In the genomic region with DNA sequence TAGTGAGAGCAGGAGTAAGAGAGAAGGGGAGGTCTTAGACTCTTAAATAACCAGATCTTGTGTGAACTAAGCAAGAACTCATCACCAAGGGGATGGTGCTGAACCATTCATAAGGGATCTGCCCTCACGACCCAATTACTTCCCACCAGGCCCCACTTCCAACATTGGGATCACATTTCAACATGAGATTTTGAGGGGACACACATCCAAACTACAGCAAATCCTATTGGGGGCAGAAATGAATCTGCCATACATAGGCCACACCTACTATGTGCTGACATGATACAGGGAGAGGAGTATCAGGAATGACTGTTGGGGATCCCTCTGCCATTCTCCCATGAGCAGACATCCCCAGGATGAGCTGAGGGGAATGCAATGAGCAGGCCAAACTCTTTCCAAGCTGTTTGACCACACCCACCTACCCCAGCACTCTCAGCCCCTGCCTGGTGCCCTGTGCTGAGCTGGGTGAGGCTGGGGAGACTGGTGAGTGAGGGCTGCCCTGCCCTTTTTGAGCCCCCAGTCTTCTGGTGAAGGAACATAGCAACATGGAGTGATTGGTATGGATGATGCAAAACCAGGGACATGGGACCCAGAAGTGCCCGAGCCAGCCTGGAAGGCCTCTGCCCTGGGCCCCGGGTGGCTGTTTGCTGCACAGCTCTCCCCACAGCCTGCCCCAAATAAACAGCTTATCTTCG, we compare ENCODE assay signal across 1 cellular context.
TF ChIP-seq lines count a peak whose summit lies in the region.

No MANE protein-coding gene starts in this region.

TF ChIP-seq in HepG2, 621 proteins besides CTCF, POLR2A, EP300 and RAD21 (continues in another document):
- TF ChIP-seq, protein P1, sequence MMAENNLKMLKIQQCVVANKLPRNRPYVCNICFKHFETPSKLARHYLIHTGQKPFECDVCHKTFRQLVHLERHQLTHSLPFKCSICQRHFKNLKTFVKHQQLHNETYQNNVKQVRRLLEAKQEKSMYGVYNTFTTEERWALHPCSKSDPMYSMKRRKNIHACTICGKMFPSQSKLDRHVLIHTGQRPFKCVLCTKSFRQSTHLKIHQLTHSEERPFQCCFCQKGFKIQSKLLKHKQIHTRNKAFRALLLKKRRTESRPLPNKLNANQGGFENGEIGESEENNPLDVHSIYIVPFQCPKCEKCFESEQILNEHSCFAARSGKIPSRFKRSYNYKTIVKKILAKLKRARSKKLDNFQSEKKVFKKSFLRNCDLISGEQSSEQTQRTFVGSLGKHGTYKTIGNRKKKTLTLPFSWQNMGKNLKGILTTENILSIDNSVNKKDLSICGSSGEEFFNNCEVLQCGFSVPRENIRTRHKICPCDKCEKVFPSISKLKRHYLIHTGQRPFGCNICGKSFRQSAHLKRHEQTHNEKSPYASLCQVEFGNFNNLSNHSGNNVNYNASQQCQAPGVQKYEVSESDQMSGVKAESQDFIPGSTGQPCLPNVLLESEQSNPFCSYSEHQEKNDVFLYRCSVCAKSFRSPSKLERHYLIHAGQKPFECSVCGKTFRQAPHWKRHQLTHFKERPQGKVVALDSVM (CRISPR knock-in tag; IDR thresholded peaks at IDR 0.05): no peak
- TF ChIP-seq ZNF430 (CRISPR knock-in tag; IDR thresholded peaks at IDR 0.05) (no peak), ZNF672 (CRISPR knock-in tag; IDR thresholded peaks at IDR 0.05) (no peak), MYC (CRISPR knock-in tag; IDR thresholded peaks at IDR 0.05; ENCODE audit: borderline replicate concordance) (no peak), LCORL (IDR thresholded peaks at IDR 0.05) (no peak), LCORL (CRISPR knock-in tag; IDR thresholded peaks at IDR 0.05) (no peak), SRSF4 (IDR thresholded peaks at IDR 0.05; ENCODE audit: low read depth, low read length, poor library complexity, severe bottlenecking) (no peak), ZNF431 (CRISPR knock-in tag; IDR thresholded peaks at IDR 0.05; ENCODE audit: borderline replicate concordance, low read depth) (no peak), PHF21A (CRISPR knock-in tag; IDR thresholded peaks at IDR 0.05) (no peak), SUZ12 (IDR thresholded peaks at IDR 0.05; ENCODE audit: low read depth, low read length) (no peak), AGO1 (IDR thresholded peaks at IDR 0.05; ENCODE audit: low read depth, low read length, poor library complexity, severe bottlenecking) (peak; percentile 30), JUNB (CRISPR knock-in tag; IDR thresholded peaks at IDR 0.05; ENCODE audit: borderline replicate concordance) (no peak), ZNF546 (CRISPR knock-in tag; conservative IDR thresholded peaks at IDR 0.05) (no peak), ZNF335 (CRISPR knock-in tag; IDR thresholded peaks at IDR 0.05) (no peak), ATAD3A (CRISPR knock-in tag; IDR thresholded peaks at IDR 0.05) (no peak), RELA (CRISPR knock-in tag; IDR thresholded peaks at IDR 0.05) (no peak), ZKSCAN1 (IDR thresholded peaks at IDR 0.05; ENCODE audit: low read length) (peak; percentile 38; the same call in 1 of the 2 replicates), SMAD9 (CRISPR knock-in tag; IDR thresholded peaks at IDR 0.05) (no peak), HOXA3 (CRISPR knock-in tag; IDR thresholded peaks at IDR 0.05) (no peak), FOSL2 (CRISPR knock-in tag; IDR thresholded peaks at IDR 0.05) (no peak), SRSF9 (IDR thresholded peaks at IDR 0.05; ENCODE audit: borderline replicate concordance, insufficient read depth, low read depth, low read length, poor library complexity, severe bottlenecking) (no peak), KLF13 (CRISPR knock-in tag; IDR thresholded peaks at IDR 0.05) (no peak), SALL1 (CRISPR knock-in tag; IDR thresholded peaks at IDR 0.05) (0 out of 2 replicates have a peak, but pooled peaks have one; percentile 26), ZNF577 (CRISPR knock-in tag; IDR thresholded peaks at IDR 0.05; ENCODE audit: borderline replicate concordance, low read depth) (no peak), FOXM1 (CRISPR knock-in tag; IDR thresholded peaks at IDR 0.05) (no peak), KMT2B (CRISPR knock-in tag; IDR thresholded peaks at IDR 0.05) (no peak), SRF (IDR thresholded peaks at IDR 0.05; ENCODE audit: low read depth, low read length) (no peak), NCOA1 (CRISPR knock-in tag; IDR thresholded peaks at IDR 0.05) (no peak), SP140L (CRISPR knock-in tag; IDR thresholded peaks at IDR 0.05; ENCODE audit: borderline replicate concordance) (no peak), ZNF761 (CRISPR knock-in tag; conservative IDR thresholded peaks at IDR 0.05) (no peak), ZNF549 (CRISPR knock-in tag; IDR thresholded peaks at IDR 0.05) (no peak), MBD4 (IDR thresholded peaks at IDR 0.05; ENCODE audit: borderline replicate concordance, low read length) (0 out of 2 replicates have a peak, but pooled peaks have one; percentile 41)
- TF ChIP-seq, protein P2, sequence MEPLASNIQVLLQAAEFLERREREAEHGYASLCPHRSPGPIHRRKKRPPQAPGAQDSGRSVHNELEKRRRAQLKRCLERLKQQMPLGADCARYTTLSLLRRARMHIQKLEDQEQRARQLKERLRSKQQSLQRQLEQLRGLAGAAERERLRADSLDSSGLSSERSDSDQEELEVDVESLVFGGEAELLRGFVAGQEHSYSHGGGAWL (CRISPR knock-in tag; IDR thresholded peaks at IDR 0.05): no peak
- TF ChIP-seq, protein P3, sequence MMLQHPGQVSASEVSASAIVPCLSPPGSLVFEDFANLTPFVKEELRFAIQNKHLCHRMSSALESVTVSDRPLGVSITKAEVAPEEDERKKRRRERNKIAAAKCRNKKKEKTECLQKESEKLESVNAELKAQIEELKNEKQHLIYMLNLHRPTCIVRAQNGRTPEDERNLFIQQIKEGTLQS (CRISPR knock-in tag; IDR thresholded peaks at IDR 0.05): no peak
- TF ChIP-seq, protein P4, sequence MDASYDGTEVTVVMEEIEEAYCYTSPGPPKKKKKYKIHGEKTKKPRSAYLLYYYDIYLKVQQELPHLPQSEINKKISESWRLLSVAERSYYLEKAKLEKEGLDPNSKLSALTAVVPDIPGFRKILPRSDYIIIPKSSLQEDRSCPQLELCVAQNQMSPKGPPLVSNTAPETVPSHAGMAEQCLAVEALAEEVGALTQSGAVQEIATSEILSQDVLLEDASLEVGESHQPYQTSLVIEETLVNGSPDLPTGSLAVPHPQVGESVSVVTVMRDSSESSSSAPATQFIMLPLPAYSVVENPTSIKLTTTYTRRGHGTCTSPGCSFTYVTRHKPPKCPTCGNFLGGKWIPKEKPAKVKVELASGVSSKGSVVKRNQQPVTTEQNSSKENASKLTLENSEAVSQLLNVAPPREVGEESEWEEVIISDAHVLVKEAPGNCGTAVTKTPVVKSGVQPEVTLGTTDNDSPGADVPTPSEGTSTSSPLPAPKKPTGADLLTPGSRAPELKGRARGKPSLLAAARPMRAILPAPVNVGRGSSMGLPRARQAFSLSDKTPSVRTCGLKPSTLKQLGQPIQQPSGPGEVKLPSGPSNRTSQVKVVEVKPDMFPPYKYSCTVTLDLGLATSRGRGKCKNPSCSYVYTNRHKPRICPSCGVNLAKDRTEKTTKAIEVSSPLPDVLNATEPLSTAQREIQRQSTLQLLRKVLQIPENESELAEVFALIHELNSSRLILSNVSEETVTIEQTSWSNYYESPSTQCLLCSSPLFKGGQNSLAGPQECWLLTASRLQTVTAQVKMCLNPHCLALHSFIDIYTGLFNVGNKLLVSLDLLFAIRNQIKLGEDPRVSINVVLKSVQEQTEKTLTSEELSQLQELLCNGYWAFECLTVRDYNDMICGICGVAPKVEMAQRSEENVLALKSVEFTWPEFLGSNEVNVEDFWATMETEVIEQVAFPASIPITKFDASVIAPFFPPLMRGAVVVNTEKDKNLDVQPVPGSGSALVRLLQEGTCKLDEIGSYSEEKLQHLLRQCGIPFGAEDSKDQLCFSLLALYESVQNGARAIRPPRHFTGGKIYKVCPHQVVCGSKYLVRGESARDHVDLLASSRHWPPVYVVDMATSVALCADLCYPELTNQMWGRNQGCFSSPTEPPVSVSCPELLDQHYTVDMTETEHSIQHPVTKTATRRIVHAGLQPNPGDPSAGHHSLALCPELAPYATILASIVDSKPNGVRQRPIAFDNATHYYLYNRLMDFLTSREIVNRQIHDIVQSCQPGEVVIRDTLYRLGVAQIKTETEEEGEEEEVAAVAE (CRISPR knock-in tag; IDR thresholded peaks at IDR 0.05; ENCODE audit: borderline replicate concordance): no peak
- TF ChIP-seq, protein P5, sequence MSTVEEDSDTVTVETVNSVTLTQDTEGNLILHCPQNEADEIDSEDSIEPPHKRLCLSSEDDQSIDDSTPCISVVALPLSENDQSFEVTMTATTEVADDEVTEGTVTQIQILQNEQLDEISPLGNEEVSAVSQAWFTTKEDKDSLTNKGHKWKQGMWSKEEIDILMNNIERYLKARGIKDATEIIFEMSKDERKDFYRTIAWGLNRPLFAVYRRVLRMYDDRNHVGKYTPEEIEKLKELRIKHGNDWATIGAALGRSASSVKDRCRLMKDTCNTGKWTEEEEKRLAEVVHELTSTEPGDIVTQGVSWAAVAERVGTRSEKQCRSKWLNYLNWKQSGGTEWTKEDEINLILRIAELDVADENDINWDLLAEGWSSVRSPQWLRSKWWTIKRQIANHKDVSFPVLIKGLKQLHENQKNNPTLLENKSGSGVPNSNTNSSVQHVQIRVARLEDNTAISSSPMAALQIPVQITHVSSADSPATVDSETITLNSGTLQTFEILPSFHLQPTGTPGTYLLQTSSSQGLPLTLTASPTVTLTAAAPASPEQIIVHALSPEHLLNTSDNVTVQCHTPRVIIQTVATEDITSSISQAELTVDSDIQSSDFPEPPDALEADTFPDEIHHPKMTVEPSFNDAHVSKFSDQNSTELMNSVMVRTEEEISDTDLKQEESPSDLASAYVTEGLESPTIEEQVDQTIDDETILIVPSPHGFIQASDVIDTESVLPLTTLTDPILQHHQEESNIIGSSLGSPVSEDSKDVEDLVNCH (CRISPR knock-in tag; IDR thresholded peaks at IDR 0.05): no peak
- TF ChIP-seq, protein P6, sequence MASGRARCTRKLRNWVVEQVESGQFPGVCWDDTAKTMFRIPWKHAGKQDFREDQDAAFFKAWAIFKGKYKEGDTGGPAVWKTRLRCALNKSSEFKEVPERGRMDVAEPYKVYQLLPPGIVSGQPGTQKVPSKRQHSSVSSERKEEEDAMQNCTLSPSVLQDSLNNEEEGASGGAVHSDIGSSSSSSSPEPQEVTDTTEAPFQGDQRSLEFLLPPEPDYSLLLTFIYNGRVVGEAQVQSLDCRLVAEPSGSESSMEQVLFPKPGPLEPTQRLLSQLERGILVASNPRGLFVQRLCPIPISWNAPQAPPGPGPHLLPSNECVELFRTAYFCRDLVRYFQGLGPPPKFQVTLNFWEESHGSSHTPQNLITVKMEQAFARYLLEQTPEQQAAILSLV (CRISPR knock-in tag; IDR thresholded peaks at IDR 0.05; ENCODE audit: borderline replicate concordance): no peak
- TF ChIP-seq, protein P7, sequence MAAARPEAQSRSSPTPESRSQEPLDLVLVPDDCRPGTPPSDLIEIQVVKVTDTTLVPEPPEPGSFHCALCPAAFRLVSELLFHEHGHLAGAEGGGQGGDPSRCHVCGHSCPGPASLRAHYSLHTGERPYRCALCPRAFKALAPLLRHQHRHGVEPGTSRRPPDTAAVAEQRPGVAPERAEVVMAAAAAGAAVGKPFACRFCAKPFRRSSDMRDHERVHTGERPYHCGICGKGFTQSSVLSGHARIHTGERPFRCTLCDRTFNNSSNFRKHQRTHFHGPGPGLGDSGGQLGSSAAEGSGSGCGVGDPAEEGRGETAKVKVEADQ (CRISPR knock-in tag; IDR thresholded peaks at IDR 0.05; ENCODE audit: borderline replicate concordance): no peak
- TF ChIP-seq, protein P8, sequence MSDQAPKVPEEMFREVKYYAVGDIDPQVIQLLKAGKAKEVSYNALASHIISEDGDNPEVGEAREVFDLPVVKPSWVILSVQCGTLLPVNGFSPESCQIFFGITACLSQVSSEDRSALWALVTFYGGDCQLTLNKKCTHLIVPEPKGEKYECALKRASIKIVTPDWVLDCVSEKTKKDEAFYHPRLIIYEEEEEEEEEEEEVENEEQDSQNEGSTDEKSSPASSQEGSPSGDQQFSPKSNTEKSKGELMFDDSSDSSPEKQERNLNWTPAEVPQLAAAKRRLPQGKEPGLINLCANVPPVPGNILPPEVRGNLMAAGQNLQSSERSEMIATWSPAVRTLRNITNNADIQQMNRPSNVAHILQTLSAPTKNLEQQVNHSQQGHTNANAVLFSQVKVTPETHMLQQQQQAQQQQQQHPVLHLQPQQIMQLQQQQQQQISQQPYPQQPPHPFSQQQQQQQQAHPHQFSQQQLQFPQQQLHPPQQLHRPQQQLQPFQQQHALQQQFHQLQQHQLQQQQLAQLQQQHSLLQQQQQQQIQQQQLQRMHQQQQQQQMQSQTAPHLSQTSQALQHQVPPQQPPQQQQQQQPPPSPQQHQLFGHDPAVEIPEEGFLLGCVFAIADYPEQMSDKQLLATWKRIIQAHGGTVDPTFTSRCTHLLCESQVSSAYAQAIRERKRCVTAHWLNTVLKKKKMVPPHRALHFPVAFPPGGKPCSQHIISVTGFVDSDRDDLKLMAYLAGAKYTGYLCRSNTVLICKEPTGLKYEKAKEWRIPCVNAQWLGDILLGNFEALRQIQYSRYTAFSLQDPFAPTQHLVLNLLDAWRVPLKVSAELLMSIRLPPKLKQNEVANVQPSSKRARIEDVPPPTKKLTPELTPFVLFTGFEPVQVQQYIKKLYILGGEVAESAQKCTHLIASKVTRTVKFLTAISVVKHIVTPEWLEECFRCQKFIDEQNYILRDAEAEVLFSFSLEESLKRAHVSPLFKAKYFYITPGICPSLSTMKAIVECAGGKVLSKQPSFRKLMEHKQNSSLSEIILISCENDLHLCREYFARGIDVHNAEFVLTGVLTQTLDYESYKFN (CRISPR knock-in tag; conservative IDR thresholded peaks at IDR 0.05): no peak
- TF ChIP-seq, protein P9, sequence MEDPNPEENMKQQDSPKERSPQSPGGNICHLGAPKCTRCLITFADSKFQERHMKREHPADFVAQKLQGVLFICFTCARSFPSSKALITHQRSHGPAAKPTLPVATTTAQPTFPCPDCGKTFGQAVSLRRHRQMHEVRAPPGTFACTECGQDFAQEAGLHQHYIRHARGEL (CRISPR knock-in tag; IDR thresholded peaks at IDR 0.05): no peak
- TF ChIP-seq, protein P10, sequence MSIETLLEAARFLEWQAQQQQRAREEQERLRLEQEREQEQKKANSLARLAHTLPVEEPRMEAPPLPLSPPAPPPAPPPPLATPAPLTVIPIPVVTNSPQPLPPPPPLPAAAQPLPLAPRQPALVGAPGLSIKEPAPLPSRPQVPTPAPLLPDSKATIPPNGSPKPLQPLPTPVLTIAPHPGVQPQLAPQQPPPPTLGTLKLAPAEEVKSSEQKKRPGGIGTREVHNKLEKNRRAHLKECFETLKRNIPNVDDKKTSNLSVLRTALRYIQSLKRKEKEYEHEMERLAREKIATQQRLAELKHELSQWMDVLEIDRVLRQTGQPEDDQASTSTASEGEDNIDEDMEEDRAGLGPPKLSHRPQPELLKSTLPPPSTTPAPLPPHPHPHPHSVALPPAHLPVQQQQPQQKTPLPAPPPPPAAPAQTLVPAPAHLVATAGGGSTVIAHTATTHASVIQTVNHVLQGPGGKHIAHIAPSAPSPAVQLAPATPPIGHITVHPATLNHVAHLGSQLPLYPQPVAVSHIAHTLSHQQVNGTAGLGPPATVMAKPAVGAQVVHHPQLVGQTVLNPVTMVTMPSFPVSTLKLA (IDR thresholded peaks at IDR 0.05): no peak
